21 cellular contexts compared by ENCODE assay signal in genomic region chr17:12877953-12878669, GRCh38.
"Had no signal": no experiment of that assay in that cellular context is flagged by ENCODE, and none has a peak within 500 bp of the region (broad histone marks: within the 10 kb centered on the region; RNA-seq: fewer than 3 reads in every experiment).

No MANE protein-coding gene starts in this region.

- H3K4me3 ChIP-seq: heart left ventricle, thyroid gland, upper lobe of right lung had no signal

- DNase-seq: activated CD4-positive, alpha-beta T cell treated with anti-CD3 and anti-CD28 coated beads, Interleukin-2, amount 50 U/mL, for 4 hours; activated effector memory CD4-positive, alpha-beta T cell treated with Interleukin-2 at 50 U/mL for 16 hours; activated naive CD4-positive, alpha-beta T cell treated with anti-CD3 and anti-CD28 coated beads, Interleukin-2, amount 10 ng/mL, durations not matched to agents 7 days and 5 days; activated T-cell treated with anti-CD3 and anti-CD28 coated beads, Interleukin-2, amount 50 U/mL, for 48 hours; amygdala; cortex of kidney; endodermal cell; heart left ventricle; left cardiac atrium; midbrain; right cardiac atrium; stimulated activated CD4-positive, alpha-beta T cell treated with anti-CD3 and anti-CD28 coated beads, Interleukin-12 subunit alpha, Interleukin-12 subunit beta, amount 100 ng/mL, for 4 hours; substantia nigra; T-helper 9 cell; thyroid gland; upper lobe of right lung had no signal

- H3K36me3 Mint-ChIP-seq: natural killer cell treated with Interleukin-12 subunit alpha and Interleukin-12 subunit beta and Interleukin-15 and Interleukin-18, amount 100 ng/mL, for 72 hours had no signal

- H3K9me3 ChIP-seq: thyroid gland, upper lobe of right lung had no signal

- H3K27ac Mint-ChIP-seq: activated naive CD4-positive, alpha-beta T cell treated with anti-CD3 and anti-CD28 coated beads, Interleukin-2, amount 10 ng/mL, durations not matched to agents 7 days and 5 days; endodermal cell; natural killer cell treated with Interleukin-12 subunit alpha and Interleukin-12 subunit beta and Interleukin-15 and Interleukin-18, amount 100 ng/mL, for 72 hours; progenitor cell of endocrine pancreas; stimulated activated naive CD8-positive, alpha-beta T cell treated with anti-CD3 and anti-CD28 coated beads, Interleukin-15, Interleukin-2, amounts not matched to agents 100 ng/mL and 50 ng/mL, for 24 hours had no signal

- H3K27me3 ChIP-seq: heart left ventricle, thyroid gland, upper lobe of right lung had no signal

- H3K4me1 ChIP-seq: heart left ventricle, thyroid gland, upper lobe of right lung had no signal

- H3K27me3 Mint-ChIP-seq: activated naive CD4-positive, alpha-beta T cell treated with anti-CD3 and anti-CD28 coated beads, Interleukin-2, amount 10 ng/mL, durations not matched to agents 7 days and 5 days; natural killer cell treated with Interleukin-12 subunit alpha and Interleukin-12 subunit beta and Interleukin-15 and Interleukin-18, amount 100 ng/mL, for 72 hours; progenitor cell of endocrine pancreas; stimulated activated naive CD8-positive, alpha-beta T cell treated with anti-CD3 and anti-CD28 coated beads, Interleukin-15, Interleukin-2, amounts not matched to agents 100 ng/mL and 50 ng/mL, for 24 hours had no signal

- H3K4me3 Mint-ChIP-seq: activated naive CD4-positive, alpha-beta T cell treated with anti-CD3 and anti-CD28 coated beads, Interleukin-2, amount 10 ng/mL, durations not matched to agents 7 days and 5 days; endodermal cell; natural killer cell treated with Interleukin-12 subunit alpha and Interleukin-12 subunit beta and Interleukin-15 and Interleukin-18, amount 100 ng/mL, for 72 hours; stimulated activated naive CD8-positive, alpha-beta T cell treated with anti-CD3 and anti-CD28 coated beads, Interleukin-15, Interleukin-2, amounts not matched to agents 100 ng/mL and 50 ng/mL, for 24 hours had no signal

- H3K36me3 ChIP-seq: heart left ventricle, thyroid gland, upper lobe of right lung had no signal

- H3K4me1 Mint-ChIP-seq: activated naive CD4-positive, alpha-beta T cell treated with anti-CD3 and anti-CD28 coated beads, Interleukin-2, amount 10 ng/mL, durations not matched to agents 7 days and 5 days; endodermal cell had no signal

- H3K27ac ChIP-seq: epithelial cell of prostate, heart left ventricle, thyroid gland, upper lobe of right lung had no signal

- FAIRE-seq: islet of Langerhans had no signal

- ATAC-seq: heart left ventricle; left cardiac atrium; natural killer cell treated with Interleukin-12 subunit alpha and Interleukin-12 subunit beta and Interleukin-15 and Interleukin-18, amount 100 ng/mL, for 72 hours; right cardiac atrium; upper lobe of right lung had no signal
